20 cellular contexts compared by ENCODE assay signal in the genomic region with DNA sequence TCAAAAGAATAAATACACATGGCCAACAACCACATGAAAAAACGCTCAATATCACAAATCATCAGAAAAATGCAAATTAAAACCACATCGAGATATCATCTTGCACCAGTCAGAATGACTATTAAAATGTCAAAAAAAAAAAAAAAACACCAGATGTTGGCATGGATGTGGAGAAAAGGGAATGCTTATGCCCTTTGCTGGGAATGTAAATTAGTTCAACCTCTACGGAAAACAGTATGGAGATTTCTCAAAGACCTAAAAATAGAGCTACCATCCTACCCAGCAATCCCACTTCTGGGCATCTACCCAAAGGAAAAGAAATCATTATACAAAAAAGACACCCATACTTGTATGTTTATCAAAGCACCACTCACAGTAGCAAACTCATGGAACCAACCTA. TPM values are rescaled to one million over a fixed set of nuclear protein-coding genes. Genes with fewer than 3 reads are reported as not detected.
DNase-seq lines count a peak whose midpoint lies in the region; ATAC-seq and TF ChIP-seq lines count a peak whose summit lies in the region.
"Had no signal": no experiment of that assay in that cellular context is flagged by ENCODE, and none has a peak within 500 bp of the region (broad histone marks: within the 10 kb centered on the region; RNA-seq: fewer than 3 reads in every experiment).

No MANE protein-coding gene starts in this region.

- 40 to 52% methylated on average over 3 of the region's 3 CpGs for WGBS in lower leg skin, 2 donors

- peak; percentile 60 for DNase-seq in AG10803 (ENCODE audit: low read depth)
- peak; percentile 33 for DNase-seq in GM04503 (ENCODE audit: low read depth)
- peak; percentile 40 for DNase-seq in M059J (ENCODE audit: low read depth)
- peak; percentile 15 for DNase-seq in fibroblast of villous mesenchyme (ENCODE audit: low read depth)
- no peak for DNase-seq in GDM1 (lab: John Stamatoyannopoulos, UW)
- DNase-seq in lower leg skin (ENCODE audit: low spot score in 2 of 2) = no peak
- DNase-seq: Calu3; DMS153; NCI-H1105; NCI-H1436 treated with DMSO at 0.1 percent for 48 hours; NCI-H187 treated with DMSO at 0.1 percent for 48 hours; NCI-H524; NCI-H82; NK-92 treated with Interleukin-12 subunit alpha and Interleukin-12 subunit beta, amount 100 ng/mL, for 24 hours; PC-3; SJCRH30; T-cell had no signal

- no peak overlapping the region for H3K4me3 ChIP-seq in AG10803 (ENCODE audit: low read length)
- H3K4me3 ChIP-seq in fibroblast of villous mesenchyme (ENCODE audit: low read depth, low read length) = no peak overlapping the region
- no peak overlapping the region for H3K4me3 ChIP-seq in lower leg skin (ENCODE audit: low read depth, poor library complexity, severe bottlenecking)
- H3K4me3 ChIP-seq: SJCRH30 had no signal

- TF ChIP-seq CTCF in AG10803 (conservative IDR thresholded peaks at IDR 0.05; ENCODE audit: low read length) (no peak), fibroblast of villous mesenchyme (IDR thresholded peaks at IDR 0.05; ENCODE audit: insufficient read depth, low read depth, low read length) (no peak), lower leg skin (IDR thresholded peaks at IDR 0.05) (no peak)

- ATAC-seq in HG03460 (IDR thresholded peaks at IDR 0.05; ENCODE audit: unreplicated experiment) = no peak
- ATAC-seq: HCT116, PC-3, Right ventricle myocardium inferior, T-cell had no signal

- intact Hi-C loops in lower leg skin (cut with DNase I; ENCODE audit: low total_unique reads) = no loop called here

- no peak for TF ChIP-seq POLR2A in lower leg skin (IDR thresholded peaks at IDR 0.05)

RNA-seq across cellular contexts. Expression of gene DIP2C, which starts 45.0 kb away (rescaled TPM):
- total RNA-seq in M059J (2014; rRNA removed; shearing (Covaris generic)) = 3.4 and 4.6 TPM in 2 replicates
- total RNA-seq in fibroblast of villous mesenchyme (18.7 and 19.9 TPM in 2 replicates), lower leg skin (10 to 100 TPM in 3 of 4 donors, 1 to 10 TPM in 1; 6.2 to 14.7 (median 10.6) TPM)

Comparison
In these comparisons a context has a peak if more than half of its experiments do, and no peak if none do; other contexts are left out.
1. DNase-seq: peak in AG10803 (single experiment), GM04503 (single experiment), M059J (single experiment) and fibroblast of villous mesenchyme (single experiment); none in GDM1 (single experiment) and lower leg skin (0 of 2).